ENCODE assay signal across 8 cellular contexts in genomic region chr9:126860077-126860756, GRCh38.
A peak's percentile ranks its signal among the peaks of the same experiment; 100 is the strongest.
DNase-seq lines count a peak whose midpoint lies in the region; ATAC-seq and TF ChIP-seq lines count a peak whose summit lies in the region.

Gene ZBTB34 (plus strand): TSS chr9:126860639. CDS start chr9:126879400, 18,761 bp downstream.

- H3K27me3 Mint-ChIP-seq in T-helper 2 cell treated with Interferon-gamma antibody and Interleukin-4, amounts not matched to agents 5 μg/mL and 100 μg/mL, for 36 hours (ENCODE audit: low read depth), result peaks cover 29% of the 10 kb centered on the region

- ATAC-seq in GM21737 (IDR thresholded peaks at IDR 0.05; ENCODE audit: unreplicated experiment), result peak; percentile 58

- peak within 1 kb of the TSS; percentile 87 for H3K27ac Mint-ChIP-seq in T-helper 2 cell treated with Interferon-gamma antibody and Interleukin-4, amounts not matched to agents 5 μg/mL and 100 μg/mL, for 36 hours

- H3K36me3 ChIP-seq in GM06990 (ENCODE audit: control insufficient read depth, insufficient read depth, low read length), result no peaks in the 10 kb centered on the region; the same call in 1 of the 2 replicates

- peak; percentile 79 for DNase-seq in GM06990 (ENCODE audit: extremely low read depth, insufficient read length)
- DNase-seq in Kasumi-1 (lab: John Stamatoyannopoulos, UW), result peak; percentile 38 to 49
- DNase-seq in T-helper 2 cell treated with Interferon-gamma antibody and Interleukin-4, amounts not matched to agents 5 μg/mL and 100 μg/mL, for 36 hours (ENCODE audit: low spot score), result peak; percentile 74
- peak in 42 of 58 donors; percentile 38 to 84 (median 68) for DNase-seq in anterior cingulate cortex (lab: John Stamatoyannopoulos, UW)
- DNase-seq in hypothalamus (lab: John Stamatoyannopoulos, UW), result peak in 39 of 51 donors; percentile 28 to 90 (median 66)
- DNase-seq in skeletal muscle cell (ENCODE audit: low read depth), result no peak
- DNase-seq in pons (ENCODE audit: low spot score), result no peak

- H3K4me3 Mint-ChIP-seq in T-helper 2 cell treated with Interferon-gamma antibody and Interleukin-4, amounts not matched to agents 5 μg/mL and 100 μg/mL, for 36 hours, result peak within 1 kb of the TSS; percentile 92

- H3K4me1 Mint-ChIP-seq in T-helper 2 cell treated with Interferon-gamma antibody and Interleukin-4, amounts not matched to agents 5 μg/mL and 100 μg/mL, for 36 hours (ENCODE audit: low read depth), result peaks cover 22% of the 10 kb centered on the region

- peaks cover 6% of the 10 kb centered on the region for H3K36me3 Mint-ChIP-seq in T-helper 2 cell treated with Interferon-gamma antibody and Interleukin-4, amounts not matched to agents 5 μg/mL and 100 μg/mL, for 36 hours (ENCODE audit: low read depth)

- H3K27me3 ChIP-seq in GM06990 (replicated peaks; ENCODE audit: control insufficient read depth, insufficient read depth, low read length), result peaks cover 2% of the 10 kb centered on the region; the same call in 1 of the 2 replicates

- H3K4me3 ChIP-seq in GM06990 (replicated peaks; ENCODE audit: low read depth, low read length) (peak within 1 kb of the TSS; percentile 78), skeletal muscle cell (ENCODE audit: low read depth, low read length) (peak within 1 kb of the TSS; percentile 83)

- no peaks in the 10 kb centered on the region for H3K9me3 Mint-ChIP-seq in T-helper 2 cell treated with Interferon-gamma antibody and Interleukin-4, amounts not matched to agents 5 μg/mL and 100 μg/mL, for 36 hours

- TF ChIP-seq CTCF in GM06990 (IDR thresholded peaks at IDR 0.05; ENCODE audit: insufficient read depth, low read length, poor library complexity, severe bottlenecking), result peak; percentile 100

Comparison
In these comparisons a context has a peak if more than half of its experiments do, and no peak if none do; other contexts are left out.
1. DNase-seq: peak in GM06990 (single experiment), Kasumi-1 (2 of 2), T-helper 2 cell treated with Interferon-gamma antibody and Interleukin-4, amounts not matched to agents 5 μg/mL and 100 μg/mL, for 36 hours (single experiment), anterior cingulate cortex (42 of 58) and hypothalamus (39 of 51); none in skeletal muscle cell (single experiment) and pons (single experiment).